Comparison of ENCODE assay signal across 8 cellular contexts in genomic region chr7:127347567-127348246, GRCh38. TPM values are rescaled to one million over a fixed set of nuclear protein-coding genes. Genes with fewer than 3 reads are reported as not detected.
A peak's percentile ranks its signal among the peaks of the same experiment; 100 is the strongest.
DNase-seq lines count a peak whose midpoint lies in the region; ATAC-seq, FAIRE-seq and TF ChIP-seq lines count a peak whose summit lies in the region.

No MANE protein-coding gene starts in this region.

- dilution Hi-C loops in keratinocyte (cut with MboI; ENCODE audit: extremely low pct_ligation_motif_present, low sequenced_read_pairs) = no loop called here

- H3K4me2 ChIP-seq in keratinocyte (ENCODE audit: control insufficient read depth, extremely low read depth, insufficient read depth, low read depth, low read length) = peak overlapping the region; percentile 93

- no peak for FAIRE-seq in keratinocyte (lab: Jason Lieb, UNC)
- no peak for FAIRE-seq in H54 (lab: Jason Lieb, UNC)

- H4K20me1 ChIP-seq in keratinocyte (ENCODE audit: control insufficient read depth, extremely low read depth, insufficient read depth, low read length) = no peaks in the 10 kb centered on the region

- H3K4me1 ChIP-seq in keratinocyte (ENCODE audit: control insufficient read depth, extremely low read depth, insufficient read depth, low read length) = no peaks in the 10 kb centered on the region

- H3K9me1 ChIP-seq in keratinocyte (ENCODE audit: control insufficient read depth, extremely low read depth, insufficient read depth, low read length) = peaks cover 2% of the 10 kb centered on the region

- H2AFZ ChIP-seq in keratinocyte (ENCODE audit: control insufficient read depth, low read length) = peak overlapping the region; percentile 83

- peak; percentile 38 for DNase-seq in NCI-H1694 treated with DMSO at 0.1 percent for 48 hours (lab: John Stamatoyannopoulos, UW)
- peak; percentile 23 to 66 (median 48) for DNase-seq in activated CD4-positive, CD25-positive, alpha-beta regulatory T cell (lab: John Stamatoyannopoulos, UW)
- DNase-seq in caudate nucleus (lab: John Stamatoyannopoulos, UW) = peak in 35 of 61 donors; percentile 5 to 47 (median 18)
- DNase-seq in keratinocyte (ENCODE audit: low read depth, low spot score) = no peak
- peak; percentile 71 for DNase-seq in stimulated activated CD4-positive, alpha-beta T cell treated with anti-CD3 and anti-CD28 coated beads, Interleukin-1b, Interleukin-23, amount 100 ng/mL, for 48 hours
- no peak for DNase-seq in H54 (ENCODE audit: insufficient read length, low spot score)

- H3K9me3 ChIP-seq in keratinocyte (ENCODE audit: control insufficient read depth, low read depth, low read length) = no peaks in the 10 kb centered on the region

- H3K4me3 ChIP-seq in GM12875 (ENCODE audit: low read depth, low read length) (peak overlapping the region; percentile 34), keratinocyte (ENCODE audit: control insufficient read depth in 2 of 3, extremely low read depth in 1 of 3, insufficient read depth in 2 of 3, low read depth in 1 of 3, low read length in 3 of 3) (peak overlapping the region; percentile 29 to 60 (median 56))

- no peak for TF ChIP-seq POLR2A in H54 (IDR thresholded peaks at IDR 0.05; ENCODE audit: low read depth, low read length)

- peak overlapping the region; percentile 53 for H3K9ac ChIP-seq in keratinocyte (ENCODE audit: control insufficient read depth, extremely low read depth, insufficient read depth, low read length)

- ATAC-seq in HG02763 (IDR thresholded peaks at IDR 0.05; ENCODE audit: unreplicated experiment) = peak; percentile 97

- H3K27ac ChIP-seq in caudate nucleus (ENCODE audit: low read depth, low read length) = no peak overlapping the region
- H3K27ac ChIP-seq in keratinocyte (ENCODE audit: control insufficient read depth, insufficient read depth, low read length) = no peak overlapping the region

- no peaks in the 10 kb centered on the region for H3K36me3 ChIP-seq in keratinocyte (ENCODE audit: control insufficient read depth in 2 of 2, extremely low read depth in 1 of 2, insufficient read depth in 2 of 2, low read length in 2 of 2)

- no peaks in the 10 kb centered on the region for H3K27me3 ChIP-seq in keratinocyte (ENCODE audit: control insufficient read depth, extremely low read depth, insufficient read depth, low read length)

- H3K79me2 ChIP-seq in keratinocyte (ENCODE audit: control insufficient read depth, insufficient read depth, low read length) = no peaks in the 10 kb centered on the region

- TF ChIP-seq CTCF in GM12875 (IDR thresholded peaks at IDR 0.05; ENCODE audit: borderline replicate concordance, insufficient read depth, low read depth, low read length) (peak; percentile 81), keratinocyte (optimal IDR thresholded peaks at IDR 0.05 in 1 of 3, IDR thresholded peaks at IDR 0.05 in 1 of 3, conservative IDR thresholded peaks at IDR 0.05 in 1 of 3; ENCODE audit: extremely low read depth in 1 of 3, insufficient read depth in 2 of 3, low read length in 3 of 3) (peak in 2 of 3 experiments; percentile 29 to 66)

RNA-seq across cellular contexts. Expression of gene ZNF800, which starts 44.8 kb away (rescaled TPM):
- polyA plus RNA-seq in keratinocyte = 11.4 to 18.0 TPM (median 13.5 TPM) in 3 replicates
- 22.9 TPM for polyA plus RNA-seq in keratinocyte (2011; ENCODE audit: low read depth)
- 5.9 and 14.7 TPM in 2 replicates for polyA plus RNA-seq in keratinocyte (2011; cell fraction: cytosol; rRNA removed)
- 25.7 and 29.0 TPM in 2 replicates for polyA plus RNA-seq in keratinocyte (2011; cell fraction: nucleus; rRNA removed)
- polyA plus RNA-seq in keratinocyte (2012; ENCODE audit: low replicate concordance) = 11.3 and 18.4 TPM in 2 replicates
- polyA minus RNA-seq in keratinocyte = 6.2 to 24.0 TPM (median 17.1 TPM) in 3 replicates
- 17.5 TPM for polyA minus RNA-seq in keratinocyte (2011; cell fraction: cytosol; rRNA and poly(A)+ RNA removed)
- 25.4 and 55.6 TPM in 2 replicates for polyA minus RNA-seq in keratinocyte (2011; cell fraction: nucleus; rRNA and poly(A)+ RNA removed)

Comparison
In these comparisons a context has a peak if more than half of its experiments do, and no peak if none do; other contexts are left out.
1. DNase-seq: peak in NCI-H1694 treated with DMSO at 0.1 percent for 48 hours (single experiment), activated CD4-positive, CD25-positive, alpha-beta regulatory T cell (4 of 4), caudate nucleus (35 of 61) and stimulated activated CD4-positive, alpha-beta T cell treated with anti-CD3 and anti-CD28 coated beads, Interleukin-1b, Interleukin-23, amount 100 ng/mL, for 48 hours (single experiment); none in keratinocyte (single experiment) and H54 (single experiment).